8 cellular contexts compared by ENCODE assay signal in genomic region chr2:43220229-43220981, GRCh38. TPM values are rescaled to one million over a fixed set of nuclear protein-coding genes. Genes with fewer than 3 reads are reported as not detected.
DNase-seq lines count a peak whose midpoint lies in the region; ATAC-seq and TF ChIP-seq lines count a peak whose summit lies in the region.

No MANE protein-coding gene starts in this region.

- no peaks in the 10 kb centered on the region for H3K9me3 ChIP-seq in spleen

- peak; percentile 9 for ATAC-seq in activated CD8-positive, alpha-beta T cell treated with anti-CD3 and anti-CD28 coated beads for 36 hours
- no peak for ATAC-seq in esophagus mucosa

- peak overlapping the region; percentile 73 to 99 (median 90) for H3K4me3 ChIP-seq in spleen

- no peak for TF ChIP-seq CTCF in activated CD8-positive, alpha-beta T cell treated with anti-CD3 and anti-CD28 coated beads for 36 hours (IDR thresholded peaks at IDR 0.05)
- no peak for TF ChIP-seq CTCF in glutamatergic neuron (IDR thresholded peaks at IDR 0.05; ENCODE audit: partially characterized antibody, unreplicated experiment)
- TF ChIP-seq CTCF in spleen (IDR thresholded peaks at IDR 0.05 in 8 of 11, conservative IDR thresholded peaks at IDR 0.05 in 3 of 11): peak in 2 of 11 experiments; percentile 4 to 7
- no peak for TF ChIP-seq CTCF in GM13976 (IDR thresholded peaks at IDR 0.05; ENCODE audit: borderline replicate concordance, control extremely low read depth, extremely low read depth, insufficient read depth, missing control alignments)

- H3K27me3 Mint-ChIP-seq in activated CD4-positive, alpha-beta T cell treated with anti-CD3 and anti-CD28 coated beads, Interleukin-2, amount 10 ng/mL, durations not matched to agents 24 days and 14 days: peaks cover 2% of the 10 kb centered on the region
- H3K27me3 Mint-ChIP-seq in activated CD8-positive, alpha-beta T cell treated with anti-CD3 and anti-CD28 coated beads for 36 hours: no peaks in the 10 kb centered on the region
- H3K27me3 Mint-ChIP-seq in glutamatergic neuron (ENCODE audit: unreplicated experiment): peaks cover 6% of the 10 kb centered on the region

- H3K4me1 Mint-ChIP-seq in activated CD4-positive, alpha-beta T cell treated with anti-CD3 and anti-CD28 coated beads, Interleukin-2, amount 10 ng/mL, durations not matched to agents 24 days and 14 days: peaks cover 48% of the 10 kb centered on the region
- peaks cover 44% of the 10 kb centered on the region for H3K4me1 Mint-ChIP-seq in activated CD8-positive, alpha-beta T cell treated with anti-CD3 and anti-CD28 coated beads for 36 hours (ENCODE audit: low read depth)
- peaks cover 29% of the 10 kb centered on the region for H3K4me1 Mint-ChIP-seq in glutamatergic neuron (ENCODE audit: low read depth, unreplicated experiment)

- TF ChIP-seq POLR2A in spleen (IDR thresholded peaks at IDR 0.05): peak in 1 of 3 donors; percentile 8

- H3K27me3 ChIP-seq in spleen (replicated peaks in 1 of 7): no peaks in the 10 kb centered on the region

- intact Hi-C loops in activated CD4-positive, alpha-beta T cell treated with anti-CD3 and anti-CD28 coated beads, Interleukin-2, amount 10 ng/mL, durations not matched to agents 24 days and 14 days (cut with micrococcal nuclease): loop anchor here (1.0 kb wide), 3 partner anchors 25 to 62 kb away; no protein-coding TSS in a partner anchor
- intact Hi-C loops in activated CD8-positive, alpha-beta T cell treated with anti-CD3 and anti-CD28 coated beads for 36 hours (cut with micrococcal nuclease): loop anchor here (1.0 to 10.0 kb wide), 3 partner anchors 25 to 246 kb away; no protein-coding TSS in a partner anchor
- intact Hi-C loops in spleen (cut with DNase I; ENCODE audit: low total_unique reads): loop anchor here (5.0 to 10.0 kb wide), 2 partner anchors 88 to 246 kb away; no protein-coding TSS in a partner anchor

- no peak for DNase-seq in activated CD4-positive, alpha-beta T cell treated with anti-CD3 and anti-CD28 coated beads, Interleukin-2, amount 10 ng/mL, durations not matched to agents 24 days and 14 days
- no peak for DNase-seq in activated CD4-positive, alpha-beta T cell treated with anti-CD3 and anti-CD28 coated beads for 1 hour
- DNase-seq in activated CD8-positive, alpha-beta T cell treated with anti-CD3 and anti-CD28 coated beads for 36 hours: no peak
- DNase-seq in glutamatergic neuron: no peak
- peak; percentile 23 for DNase-seq in spleen
- DNase-seq in stimulated activated CD4-positive, alpha-beta T cell treated with anti-CD3 and anti-CD28 coated beads, Interleukin-2, amount 100 ng/mL, for 48 hours: no peak
- DNase-seq in GM13976 (ENCODE audit: low spot score): no peak

- H3K4me1 ChIP-seq in spleen: peaks cover 30 to 81% (median 66%) of the 10 kb centered on the region in 6 donors

- no peaks in the 10 kb centered on the region for H3K9me3 Mint-ChIP-seq in activated CD4-positive, alpha-beta T cell treated with anti-CD3 and anti-CD28 coated beads, Interleukin-2, amount 10 ng/mL, durations not matched to agents 24 days and 14 days
- no peaks in the 10 kb centered on the region for H3K9me3 Mint-ChIP-seq in activated CD8-positive, alpha-beta T cell treated with anti-CD3 and anti-CD28 coated beads for 36 hours
- H3K9me3 Mint-ChIP-seq in glutamatergic neuron (ENCODE audit: unreplicated experiment): peaks cover 6% of the 10 kb centered on the region

- H3K36me3 Mint-ChIP-seq in activated CD4-positive, alpha-beta T cell treated with anti-CD3 and anti-CD28 coated beads, Interleukin-2, amount 10 ng/mL, durations not matched to agents 24 days and 14 days (ENCODE audit: low read depth): peaks cover 40% of the 10 kb centered on the region
- H3K36me3 Mint-ChIP-seq in activated CD8-positive, alpha-beta T cell treated with anti-CD3 and anti-CD28 coated beads for 36 hours (ENCODE audit: low read depth): peaks cover 48% of the 10 kb centered on the region
- no peaks in the 10 kb centered on the region for H3K36me3 Mint-ChIP-seq in glutamatergic neuron (ENCODE audit: unreplicated experiment)

- POLR2A ChIA-PET in activated CD8-positive, alpha-beta T cell treated with anti-CD3 and anti-CD28 coated beads for 36 hours (lab: Charles Lee): interaction anchor here (0.5 to 14.1 kb wide), 14 partner anchors 8 to 320 kb away, joined by 3 to 549 read pairs (median 9); partner anchors contain the start of gene ZFP36L2

- H3K27ac ChIP-seq in spleen: peak overlapping the region; percentile 93 to 100 (median 99)

- in situ Hi-C loops in GM13976 (cut with MboI; ENCODE audit: low sequenced_read_pairs, unreplicated experiment): no loop called here

- WGBS in spleen, 5 donors: 3 to 7% (median 3%) methylated on average over 14 to 15 of the region's 15 CpGs

- H3K27ac Mint-ChIP-seq in activated CD4-positive, alpha-beta T cell treated with anti-CD3 and anti-CD28 coated beads, Interleukin-2, amount 10 ng/mL, durations not matched to agents 24 days and 14 days: peak overlapping the region; percentile 96
- peak overlapping the region; percentile 95 for H3K27ac Mint-ChIP-seq in activated CD8-positive, alpha-beta T cell treated with anti-CD3 and anti-CD28 coated beads for 36 hours
- peak overlapping the region; percentile 18 for H3K27ac Mint-ChIP-seq in glutamatergic neuron (ENCODE audit: unreplicated experiment)

- H3K4me3 Mint-ChIP-seq in activated CD4-positive, alpha-beta T cell treated with anti-CD3 and anti-CD28 coated beads, Interleukin-2, amount 10 ng/mL, durations not matched to agents 24 days and 14 days: peak overlapping the region; percentile 84
- peak overlapping the region; percentile 80 for H3K4me3 Mint-ChIP-seq in activated CD8-positive, alpha-beta T cell treated with anti-CD3 and anti-CD28 coated beads for 36 hours
- no peak overlapping the region for H3K4me3 Mint-ChIP-seq in glutamatergic neuron (ENCODE audit: unreplicated experiment)

- H3K36me3 ChIP-seq in spleen: peaks cover 0 to 44% (median 28%) of the 10 kb centered on the region in 6 donors

- CTCF ChIA-PET in activated CD8-positive, alpha-beta T cell treated with anti-CD3 and anti-CD28 coated beads for 36 hours (lab: Charles Lee): interaction anchor here (0.9 to 19.3 kb wide), 8 partner anchors 9 to 88 kb away, joined by 3 to 647 read pairs (median 8); no protein-coding TSS in a partner anchor

RNA-seq across cellular contexts. Expression of gene ZFP36L2, which starts 6.0 kb away (rescaled TPM):
- total RNA-seq in activated CD4-positive, alpha-beta T cell treated with anti-CD3 and anti-CD28 coated beads, Interleukin-2, amount 10 ng/mL, durations not matched to agents 24 days and 14 days: 92.8 and 93.1 TPM in 2 replicates
- total RNA-seq in activated CD8-positive, alpha-beta T cell treated with anti-CD3 and anti-CD28 coated beads for 36 hours: 100 to 1,000 TPM; 102 to 106 TPM
- total RNA-seq in glutamatergic neuron (ENCODE audit: unreplicated experiment) (0.88 TPM), spleen (100 to 1,000 TPM; 118 to 223 (median 131) TPM), esophagus mucosa (71.0 TPM)
- polyA plus RNA-seq in spleen: 100 to 1,000 TPM in 1 of 3 donors, 10 to 100 TPM in 2; 72.4 to 115 (median 91.0) TPM

Comparison
In these comparisons a context has a peak if more than half of its experiments do, and no peak if none do; other contexts are left out.
1. H3K27ac Mint-ChIP-seq: peak in every context shown above with its lines; median percentile 96 in activated CD4-positive, alpha-beta T cell treated with anti-CD3 and anti-CD28 coated beads, Interleukin-2, amount 10 ng/mL, durations not matched to agents 24 days and 14 days; 95 in activated CD8-positive, alpha-beta T cell treated with anti-CD3 and anti-CD28 coated beads for 36 hours; 18 in glutamatergic neuron.
2. RNA of gene ZFP36L2, which starts 6.0 kb away (total RNA-seq): 118 to 223 TPM in spleen, 102 to 106 TPM in activated CD8-positive, alpha-beta T cell treated with anti-CD3 and anti-CD28 coated beads for 36 hours, 92.8 to 93.1 TPM in activated CD4-positive, alpha-beta T cell treated with anti-CD3 and anti-CD28 coated beads, Interleukin-2, amount 10 ng/mL, durations not matched to agents 24 days and 14 days and 71.0 TPM in esophagus mucosa (single experiment); 0.88 TPM in glutamatergic neuron (single experiment); every median in the first group is over 10 times any median in the second.